1 cellular context compared by ENCODE assay signal in genomic region chr1:9557624-9558023, GRCh38.
TF ChIP-seq lines count a peak whose summit lies in the region.

No MANE protein-coding gene starts in this region.

TF ChIP-seq in HepG2, 621 proteins besides CTCF, POLR2A, EP300 and RAD21 (continues in another document):
- TF ChIP-seq KLF12 (CRISPR knock-in tag; IDR thresholded peaks at IDR 0.05; ENCODE audit: borderline replicate concordance): no peak
- TF ChIP-seq ZBTB49 (CRISPR knock-in tag; IDR thresholded peaks at IDR 0.05; ENCODE audit: borderline replicate concordance): no peak
- TF ChIP-seq NR1H2 (CRISPR knock-in tag; IDR thresholded peaks at IDR 0.05; ENCODE audit: borderline replicate concordance, low read depth): no peak
- no peak for TF ChIP-seq PLSCR1 (CRISPR knock-in tag; IDR thresholded peaks at IDR 0.05; ENCODE audit: borderline replicate concordance)
- peak; percentile 67 for TF ChIP-seq BCL6 (CRISPR knock-in tag; IDR thresholded peaks at IDR 0.05)
- TF ChIP-seq ZC3H4 (CRISPR knock-in tag; IDR thresholded peaks at IDR 0.05; ENCODE audit: borderline replicate concordance): no peak
- peak; percentile 37; the same call in 1 of the 2 replicates for TF ChIP-seq ZNF362 (CRISPR knock-in tag; IDR thresholded peaks at IDR 0.05; ENCODE audit: borderline replicate concordance)
- TF ChIP-seq YEATS4 (CRISPR knock-in tag; IDR thresholded peaks at IDR 0.05; ENCODE audit: borderline replicate concordance): no peak
- TF ChIP-seq JUN (CRISPR knock-in tag; IDR thresholded peaks at IDR 0.05): no peak
- TF ChIP-seq TEAD3 (CRISPR knock-in tag; optimal IDR thresholded peaks at IDR 0.05; ENCODE audit: borderline replicate concordance): peak; percentile 31
- TF ChIP-seq ZNF883 (CRISPR knock-in tag; IDR thresholded peaks at IDR 0.05; ENCODE audit: not compliant biosample characterization): no peak
- peak; percentile 73 for TF ChIP-seq MED1 (CRISPR knock-in tag; IDR thresholded peaks at IDR 0.05)
- TF ChIP-seq AHDC1 (CRISPR knock-in tag; IDR thresholded peaks at IDR 0.05; ENCODE audit: borderline replicate concordance): 0 out of 2 replicates have a peak, but pooled peaks have one; percentile 58
- peak; percentile 75; the same call in 1 of the 2 replicates for TF ChIP-seq HMG20A (CRISPR knock-in tag; IDR thresholded peaks at IDR 0.05; ENCODE audit: borderline replicate concordance)
- no peak for TF ChIP-seq HMGXB3 (CRISPR knock-in tag; IDR thresholded peaks at IDR 0.05; ENCODE audit: borderline replicate concordance)
- no peak for TF ChIP-seq ZNF501 (CRISPR knock-in tag; IDR thresholded peaks at IDR 0.05)
- TF ChIP-seq SNRNP70 (IDR thresholded peaks at IDR 0.05; ENCODE audit: low read depth, low read length): no peak
- TF ChIP-seq GLI4 (CRISPR knock-in tag; IDR thresholded peaks at IDR 0.05; ENCODE audit: borderline replicate concordance): no peak
- TF ChIP-seq ZNF10 (CRISPR knock-in tag; IDR thresholded peaks at IDR 0.05; ENCODE audit: borderline replicate concordance, low read depth): no peak
- 0 out of 2 replicates have a peak, but pooled peaks have one; percentile 44 for TF ChIP-seq FOXK1 (CRISPR knock-in tag; IDR thresholded peaks at IDR 0.05; ENCODE audit: borderline replicate concordance, low read depth)
- no peak for TF ChIP-seq SOX13 (IDR thresholded peaks at IDR 0.05)
- peak in 1 of 2 experiments; percentile 63; a peak in 2 of 4 replicates for TF ChIP-seq SOX13 (CRISPR knock-in tag; conservative IDR thresholded peaks at IDR 0.05 in 1 of 2, IDR thresholded peaks at IDR 0.05 in 1 of 2)
- peak; percentile 40; the same call in 1 of the 2 replicates for TF ChIP-seq CEBPB (IDR thresholded peaks at IDR 0.05; ENCODE audit: borderline replicate concordance, low read depth, low read length)
- no peak for TF ChIP-seq ZNF224 (CRISPR knock-in tag; IDR thresholded peaks at IDR 0.05)
- no peak for TF ChIP-seq ZBTB34 (CRISPR knock-in tag; IDR thresholded peaks at IDR 0.05)
- TF ChIP-seq PAXIP1 (CRISPR knock-in tag; conservative IDR thresholded peaks at IDR 0.05): peak; percentile 61
- TF ChIP-seq HNRNPL (IDR thresholded peaks at IDR 0.05; ENCODE audit: low read depth, low read length): no peak
- TF ChIP-seq FOXM1 (CRISPR knock-in tag; IDR thresholded peaks at IDR 0.05): no peak
- no peak for TF ChIP-seq ZNF629 (CRISPR knock-in tag; conservative IDR thresholded peaks at IDR 0.05)
- TF ChIP-seq ATRX (CRISPR knock-in tag; IDR thresholded peaks at IDR 0.05; ENCODE audit: borderline replicate concordance): no peak
- no peak for TF ChIP-seq JUND (CRISPR knock-in tag; IDR thresholded peaks at IDR 0.05)
- peak; percentile 31; the same call in 1 of the 2 replicates for TF ChIP-seq ERF (CRISPR knock-in tag; IDR thresholded peaks at IDR 0.05)
- TF ChIP-seq NCOA2 (CRISPR knock-in tag; IDR thresholded peaks at IDR 0.05): peak; percentile 77
- peak; percentile 56; the same call in 1 of the 2 replicates for TF ChIP-seq HDAC2 (CRISPR knock-in tag; IDR thresholded peaks at IDR 0.05)
- TF ChIP-seq GATAD2A (CRISPR knock-in tag; IDR thresholded peaks at IDR 0.05): peak; percentile 86
- TF ChIP-seq ZNF513 (CRISPR knock-in tag; conservative IDR thresholded peaks at IDR 0.05): no peak
- no peak for TF ChIP-seq ZNF792 (CRISPR knock-in tag; IDR thresholded peaks at IDR 0.05)
